In genomic region chr11:68216171-68216938, GRCh38 we compare ENCODE assay signal across 15 cellular contexts. TPM values are rescaled to one million over a fixed set of nuclear protein-coding genes. Genes with fewer than 3 reads are reported as not detected.
DNase-seq lines count a peak whose midpoint lies in the region; ATAC-seq and TF ChIP-seq lines count a peak whose summit lies in the region.
"Had no signal": no experiment of that assay in that cellular context is flagged by ENCODE, and none has a peak within 500 bp of the region (broad histone marks: within the 10 kb centered on the region; RNA-seq: fewer than 3 reads in every experiment).

No MANE protein-coding gene starts in this region.

- intact Hi-C loops in PC-3 (cut with micrococcal nuclease), result loop anchor here (10.0 kb wide), 1 partner anchor 202 kb away; the partner anchor contains the start of gene ALDH3B1
- intact Hi-C loops in Right ventricle myocardium superior (cut with DNase I), result no loop called here

- H3K4me2 ChIP-seq in PC-3 (ENCODE audit: low read length) (no peak overlapping the region), neural progenitor cell (peak overlapping the region; percentile 22)
- H3K4me2 ChIP-seq: GM23338, SK-N-SH had no signal

- H3K4me1 Mint-ChIP-seq in neural progenitor cell, result peaks cover 20% of the 10 kb centered on the region

- TF ChIP-seq CTCF in PC-3 (conservative IDR thresholded peaks at IDR 0.05; ENCODE audit: low read depth, low read length) (no peak), neural progenitor cell (IDR thresholded peaks at IDR 0.05) (no peak)

- H3K9me3 Mint-ChIP-seq in neural progenitor cell, result peaks cover 2% of the 10 kb centered on the region
- H3K9me3 Mint-ChIP-seq: activated naive CD4-positive, alpha-beta T cell treated with anti-CD3 and anti-CD28 coated beads, Interleukin-2, amount 50 U/mL, for 72 hours; GM23338; WTC11 had no signal

- H3K27me3 Mint-ChIP-seq in neural progenitor cell (ENCODE audit: insufficient read depth, low read depth), result peaks cover 25% of the 10 kb centered on the region

- BruUV-seq in PC-3 (replicated peaks; lab: Mats Ljungman, UMichigan), result no TSS peak

- no peak overlapping the region for H3K4me3 ChIP-seq in PC-3 (ENCODE audit: low read length)
- H3K4me3 ChIP-seq in neural progenitor cell, result no peak overlapping the region
- H3K4me3 ChIP-seq: esophagus muscularis mucosa, GM23338 had no signal

- H3K36me3 ChIP-seq in PC-3 (ENCODE audit: low read depth, low read length) (no peaks in the 10 kb centered on the region), neural progenitor cell (no peaks in the 10 kb centered on the region)
- H3K36me3 ChIP-seq: esophagus muscularis mucosa had no signal

- H2AFZ ChIP-seq in PC-3 (ENCODE audit: low read length), result no peak overlapping the region
- H2AFZ ChIP-seq in neural progenitor cell (replicated peaks), result no peak overlapping the region
- H2AFZ ChIP-seq: GM23338 had no signal

- ATAC-seq in PC-3 (no peak), Right ventricle myocardium superior (ENCODE audit: poor library complexity) (peak; percentile 51), GM18873 (IDR thresholded peaks at IDR 0.05; ENCODE audit: low FRiP score, unreplicated experiment) (no peak), HG03196 (IDR thresholded peaks at IDR 0.05; ENCODE audit: unreplicated experiment) (no peak), GM18517 (IDR thresholded peaks at IDR 0.05; ENCODE audit: unreplicated experiment) (no peak)
- ATAC-seq: activated naive CD4-positive, alpha-beta T cell treated with anti-CD3 and anti-CD28 coated beads, Interleukin-2, amount 50 U/mL, for 72 hours; GM23338; WTC11 had no signal

- H3K27ac ChIP-seq in PC-3 (ENCODE audit: low read length) (no peak overlapping the region), neural progenitor cell (no peak overlapping the region)
- H3K27ac ChIP-seq: esophagus muscularis mucosa had no signal

- H3K4me1 ChIP-seq in PC-3 (ENCODE audit: insufficient read depth, low read length) (peaks cover 7% of the 10 kb centered on the region), neural progenitor cell (peaks cover 22% of the 10 kb centered on the region)

- POLR2A ChIA-PET in PC-3 (lab: Charles Lee; ENCODE audit: unreplicated experiment), result no interaction called here

- no peak overlapping the region for H3K4me3 Mint-ChIP-seq in neural progenitor cell

- H3K9me3 ChIP-seq in PC-3 (ENCODE audit: low read length) (no peaks in the 10 kb centered on the region), neural progenitor cell (ENCODE audit: low read depth) (no peaks in the 10 kb centered on the region)
- H3K9me3 ChIP-seq: esophagus muscularis mucosa, SK-N-SH had no signal

- no peaks in the 10 kb centered on the region for H3F3A ChIP-seq in PC-3 (ENCODE audit: low read length, unreplicated experiment)
- peaks cover 16% of the 10 kb centered on the region for H3F3A ChIP-seq in neural progenitor cell (ENCODE audit: low read depth)

- CTCF ChIA-PET in PC-3 (lab: Charles Lee), result no interaction called here

- H3K79me2 ChIP-seq in PC-3 (ENCODE audit: low read length) (peaks cover 13% of the 10 kb centered on the region), neural progenitor cell (ENCODE audit: low read depth) (peaks cover 13% of the 10 kb centered on the region)

- H3K9ac ChIP-seq in PC-3 (ENCODE audit: low read length), result no peak overlapping the region
- no peak overlapping the region for H3K9ac ChIP-seq in neural progenitor cell
- H3K9ac ChIP-seq: SK-N-SH had no signal

- no peaks in the 10 kb centered on the region for H3K36me3 Mint-ChIP-seq in neural progenitor cell
- H3K36me3 Mint-ChIP-seq: WTC11 had no signal

- H4K20me1 ChIP-seq in PC-3 (ENCODE audit: low read length) (peaks cover 11% of the 10 kb centered on the region; the same call in 1 of the 2 replicates), neural progenitor cell (ENCODE audit: low read depth) (peaks cover 11% of the 10 kb centered on the region)

- no peaks in the 10 kb centered on the region for H3K9me2 ChIP-seq in PC-3 (replicated peaks; ENCODE audit: low read length)
- H3K9me2 ChIP-seq: SK-N-SH had no signal

- peak; percentile 10 for DNase-seq in DMS153 treated with DMSO at 0.1 percent for 48 hours (lab: John Stamatoyannopoulos, UW; ENCODE audit: unreplicated experiment)
- peak; percentile 15 for DNase-seq in PC-3
- peak; percentile 62 for DNase-seq in Right ventricle myocardium superior
- DNase-seq in neural progenitor cell (ENCODE audit: low spot score), result no peak
- no peak for DNase-seq in cerebellar nuclear complex (lab: John Stamatoyannopoulos, UW)
- DNase-seq: AML-193, NCI-H526 treated with DMSO at 0.1 percent for 48 hours had no signal

- H3K27me3 ChIP-seq in PC-3 (ENCODE audit: low read length), result no peaks in the 10 kb centered on the region
- H3K27me3 ChIP-seq in neural progenitor cell, result no peaks in the 10 kb centered on the region
- H3K27me3 ChIP-seq: esophagus muscularis mucosa had no signal

- peak overlapping the region; percentile 57 for H3K27ac Mint-ChIP-seq in neural progenitor cell
- H3K27ac Mint-ChIP-seq: activated naive CD4-positive, alpha-beta T cell treated with anti-CD3 and anti-CD28 coated beads, Interleukin-2, amount 50 U/mL, for 72 hours; GM23338; WTC11 had no signal

RNA-seq across cellular contexts. Expression of gene KMT5B, which starts 3.3 kb away (rescaled TPM):
- 17.5 and 19.0 TPM in 2 replicates for total RNA-seq in PC-3 (2014; rRNA removed)
- total RNA-seq in Right ventricle myocardium superior, result 22.5 TPM
- total RNA-seq in neural progenitor cell (ENCODE audit: low replicate concordance), result 48.3 and 62.4 TPM in 2 replicates

RNA-seq across cellular contexts. Expression of gene C11orf24, which starts 55.4 kb away (rescaled TPM):
- total RNA-seq in PC-3 (2014; rRNA removed) (74.9 and 75.9 TPM in 2 replicates), Right ventricle myocardium superior (21.8 TPM), neural progenitor cell (ENCODE audit: low replicate concordance) (9.7 and 19.9 TPM in 2 replicates)

Comparison
In these comparisons a context has a peak if more than half of its experiments do, and no peak if none do; other contexts are left out.
1. DNase-seq: peak in DMS153 treated with DMSO at 0.1 percent for 48 hours (single experiment), PC-3 (single experiment) and Right ventricle myocardium superior (single experiment); none in neural progenitor cell (single experiment) and cerebellar nuclear complex (0 of 2).